Comparison of ENCODE assay signal across 18 cellular contexts in genomic region chr17:73491648-73492047, GRCh38.
DNase-seq lines count a peak whose midpoint lies in the region; ATAC-seq and TF ChIP-seq lines count a peak whose summit lies in the region.
"Had no signal": no experiment of that assay in that cellular context is flagged by ENCODE, and none has a peak within 500 bp of the region (broad histone marks: within the 10 kb centered on the region; RNA-seq: fewer than 3 reads in every experiment).

No MANE protein-coding gene starts in this region.

- TF ChIP-seq POLR2A in spleen (IDR thresholded peaks at IDR 0.05) = no peak

- TF ChIP-seq EP300 in SK-N-SH (IDR thresholded peaks at IDR 0.05; ENCODE audit: borderline replicate concordance in 1 of 2, low read depth in 1 of 2, low read length in 1 of 2) = no peak

- no peaks in the 10 kb centered on the region for H3F3A ChIP-seq in SK-N-SH (replicated peaks; ENCODE audit: insufficient read depth)

- H3K9me3 Mint-ChIP-seq in endodermal cell = peaks cover 1% of the 10 kb centered on the region
- no peaks in the 10 kb centered on the region for H3K9me3 Mint-ChIP-seq in nephron
- H3K9me3 Mint-ChIP-seq: CD4-positive, alpha-beta memory T cell; IgD-negative memory B cell had no signal

- H3K27ac ChIP-seq in SK-N-SH (ENCODE audit: low read depth in 2 of 2, low read length in 1 of 2) (peak overlapping the region in 1 of 2 experiments; percentile 92; a peak in 2 of 4 replicates), endodermal cell (ENCODE audit: low read depth, low read length) (no peak overlapping the region), spleen (no peak overlapping the region)
- H3K27ac ChIP-seq: 22Rv1, A549, GM23248 had no signal

- H3K36me3 Mint-ChIP-seq in endodermal cell (ENCODE audit: low read depth) (peaks cover 1% of the 10 kb centered on the region), nephron (ENCODE audit: low read depth) (no peaks in the 10 kb centered on the region)
- H3K36me3 Mint-ChIP-seq: CD14-positive monocyte; CD4-positive, alpha-beta memory T cell had no signal

- no peaks in the 10 kb centered on the region for H4K20me1 ChIP-seq in SK-N-SH (ENCODE audit: insufficient read depth)

- no peaks in the 10 kb centered on the region for H3K79me2 ChIP-seq in SK-N-SH (ENCODE audit: insufficient read depth)

- H3K9me3 ChIP-seq in SK-N-SH (no peaks in the 10 kb centered on the region), endodermal cell (ENCODE audit: control insufficient read depth, low read length) (no peaks in the 10 kb centered on the region), spleen (no peaks in the 10 kb centered on the region)
- H3K9me3 ChIP-seq: A549 had no signal

- H3K9me2 ChIP-seq in SK-N-SH = no peaks in the 10 kb centered on the region

- POLR2A ChIA-PET in SK-N-SH (lab: Yijun Ruan, JAX) = interaction anchor here (0.6 to 2.8 kb wide), 2 partner anchors 17 to 109 kb away, joined by 3 to 8 read pairs; no protein-coding TSS in a partner anchor

- H3K4me3 Mint-ChIP-seq in endodermal cell (no peak overlapping the region), nephron (no peak overlapping the region)
- H3K4me3 Mint-ChIP-seq: CD14-positive monocyte; CD4-positive, alpha-beta memory T cell; IgD-negative memory B cell had no signal

- no peak overlapping the region for H3K4me2 ChIP-seq in SK-N-SH
- H3K4me2 ChIP-seq: A549 had no signal

- H3K4me1 ChIP-seq in SK-N-SH (ENCODE audit: control insufficient read depth in 1 of 2, insufficient read depth in 2 of 2, low read depth in 1 of 2, low read length in 1 of 2) = peaks cover 0 to 57% of the 10 kb centered on the region in 2 experiments; a peak in 2 of 4 replicates
- peaks cover 5% of the 10 kb centered on the region for H3K4me1 ChIP-seq in endodermal cell (ENCODE audit: control insufficient read depth, insufficient read depth, low read length)
- peaks cover 0 to 8% (median 0%) of the 10 kb centered on the region in 6 donors for H3K4me1 ChIP-seq in spleen
- H3K4me1 ChIP-seq: A549 had no signal

- TF ChIP-seq CTCF in SK-N-SH (IDR thresholded peaks at IDR 0.05) = no peak
- no peak for TF ChIP-seq CTCF in endodermal cell (conservative IDR thresholded peaks at IDR 0.05)
- no peak for TF ChIP-seq CTCF in nephron (IDR thresholded peaks at IDR 0.05; ENCODE audit: unreplicated experiment in 3 of 3)
- no peak for TF ChIP-seq CTCF in spleen (IDR thresholded peaks at IDR 0.05 in 8 of 11, conservative IDR thresholded peaks at IDR 0.05 in 3 of 11)

- CTCF ChIA-PET in SK-N-SH (lab: Yijun Ruan, JAX) = interaction anchor here (0.8 to 7.3 kb wide), 11 partner anchors 8 to 708 kb away, joined by 3 to 46 read pairs (median 4); no protein-coding TSS in a partner anchor

- H3K27me3 ChIP-seq in SK-N-SH (ENCODE audit: insufficient read depth) (no peaks in the 10 kb centered on the region), endodermal cell (ENCODE audit: control insufficient read depth, insufficient read depth, low read length, poor library complexity, severe bottlenecking) (no peaks in the 10 kb centered on the region), spleen (replicated peaks in 1 of 7) (no peaks in the 10 kb centered on the region)

- intact Hi-C loops in spleen (cut with DNase I; ENCODE audit: low total_unique reads) = no loop called here

- H3K4me1 Mint-ChIP-seq in endodermal cell = peaks cover 38% of the 10 kb centered on the region
- peaks cover 34% of the 10 kb centered on the region for H3K4me1 Mint-ChIP-seq in nephron
- H3K4me1 Mint-ChIP-seq: CD14-positive monocyte had no signal

- TF ChIP-seq RAD21 in SK-N-SH (IDR thresholded peaks at IDR 0.05; ENCODE audit: low read length) = no peak

- H3K27me3 Mint-ChIP-seq in endodermal cell (ENCODE audit: insufficient read depth) (no peaks in the 10 kb centered on the region), nephron (ENCODE audit: low read depth) (peaks cover 9% of the 10 kb centered on the region)
- H3K27me3 Mint-ChIP-seq: IgD-negative memory B cell had no signal

- WGBS in SK-N-SH (ENCODE audit: low lambda C conversion rate) = 59% methylated on average over 9 of the region's 9 CpGs
- WGBS in endodermal cell (ENCODE audit: insufficient coverage in 1 of 2, insufficient read length in 1 of 2), 2 experiments = 93 to 96% methylated on average over 4 to 9 of the region's 9 CpGs
- WGBS in spleen, 5 donors = 91 to 97% (median 94%) methylated on average over 9 of the region's 9 CpGs

- H3K4me3 ChIP-seq in SK-N-SH (ENCODE audit: low read depth in 2 of 2, low read length in 1 of 2) (no peak overlapping the region), endodermal cell (ENCODE audit: low read length) (no peak overlapping the region), spleen (no peak overlapping the region)
- H3K4me3 ChIP-seq: A549, GM12878, GM23248 had no signal

- DNase-seq in SK-N-SH (peak; percentile 21), endodermal cell (no peak), spleen (peak; percentile 32), GF-D8 (lab: John Stamatoyannopoulos, UW) (no peak)
- DNase-seq in activated CD8-positive, alpha-beta memory T cell treated with anti-CD3 and anti-CD28 coated beads for 24 hours = no peak
- DNase-seq: AML-193; CD4-positive, alpha-beta memory T cell; DMS79 treated with DMSO at 0.1 percent for 48 hours; GM23248; HCEC 1CT had no signal

- H3K9ac ChIP-seq in SK-N-SH = no peak overlapping the region
- H3K9ac ChIP-seq in endodermal cell (ENCODE audit: extremely low read depth, low read length, poor library complexity, severe bottlenecking) = no peak overlapping the region
- H3K9ac ChIP-seq: GM23248 had no signal

- H3K27ac Mint-ChIP-seq in endodermal cell (peak overlapping the region; percentile 64), nephron (peak overlapping the region in 2 of 3 experiments; percentile 60 to 63)
- H3K27ac Mint-ChIP-seq: IgD-negative memory B cell had no signal

- H2AFZ ChIP-seq in SK-N-SH (ENCODE audit: low read depth) = no peak overlapping the region
- H2AFZ ChIP-seq: GM23248 had no signal

- H3K36me3 ChIP-seq in SK-N-SH (replicated peaks in 1 of 2; ENCODE audit: control insufficient read depth in 1 of 2, insufficient read depth in 2 of 2, low read length in 1 of 2) = no peaks in the 10 kb centered on the region
- no peaks in the 10 kb centered on the region for H3K36me3 ChIP-seq in endodermal cell (ENCODE audit: control insufficient read depth, insufficient read depth, low read length)
- H3K36me3 ChIP-seq in spleen = no peaks in the 10 kb centered on the region

- ATAC-seq in SK-N-SH treated with all-trans-retinoic acid at 6 μM for 48 hours (no peak), GM18858 (IDR thresholded peaks at IDR 0.05; ENCODE audit: unreplicated experiment) (no peak)
- ATAC-seq: GM12878 had no signal

TF ChIP-seq in SK-N-SH, 30 proteins besides CTCF, POLR2A, EP300 and RAD21 (continues in another document):
- TF ChIP-seq NFIC (IDR thresholded peaks at IDR 0.05; ENCODE audit: borderline replicate concordance) = no peak
- TF ChIP-seq GABPA (IDR thresholded peaks at IDR 0.05; ENCODE audit: low read depth) = no peak
- no peak for TF ChIP-seq EZH2phosphoT487 (IDR thresholded peaks at IDR 0.05; ENCODE audit: borderline replicate concordance, low read depth)
- TF ChIP-seq FOXM1 (IDR thresholded peaks at IDR 0.05; ENCODE audit: low read depth) = no peak
- TF ChIP-seq FOXJ3 (CRISPR knock-in tag; IDR thresholded peaks at IDR 0.05) = no peak
- TF ChIP-seq USF2 (IDR thresholded peaks at IDR 0.05; ENCODE audit: borderline replicate concordance, low read depth, low read length) = no peak

TF ChIP-seq in SK-N-SH treated with all-trans-retinoic acid at 6 μM for 48 hours, 23 proteins besides CTCF, POLR2A, EP300 and RAD21 (continues in another document):
- no peak for TF ChIP-seq RARB (CRISPR knock-in tag; IDR thresholded peaks at IDR 0.05)
- TF ChIP-seq ZNF8 (CRISPR knock-in tag; IDR thresholded peaks at IDR 0.05) = no peak
- TF ChIP-seq ZFP30 (CRISPR knock-in tag; IDR thresholded peaks at IDR 0.05) = no peak
- no peak for TF ChIP-seq SNAI2 (CRISPR knock-in tag; IDR thresholded peaks at IDR 0.05)
- no peak for TF ChIP-seq ZC3H10 (CRISPR knock-in tag; IDR thresholded peaks at IDR 0.05)
- no peak for TF ChIP-seq ZFP3 (CRISPR knock-in tag; IDR thresholded peaks at IDR 0.05)
- TF ChIP-seq BACH2 (CRISPR knock-in tag; IDR thresholded peaks at IDR 0.05; ENCODE audit: borderline replicate concordance) = no peak
- no peak for TF ChIP-seq ISL1 (CRISPR knock-in tag; IDR thresholded peaks at IDR 0.05)
- no peak for TF ChIP-seq PATZ1 (CRISPR knock-in tag; IDR thresholded peaks at IDR 0.05; ENCODE audit: borderline replicate concordance)
- no peak for TF ChIP-seq PPARA (CRISPR knock-in tag; IDR thresholded peaks at IDR 0.05; ENCODE audit: borderline replicate concordance)
- TF ChIP-seq TCF4 (CRISPR knock-in tag; IDR thresholded peaks at IDR 0.05; ENCODE audit: borderline replicate concordance) = no peak
- TF ChIP-seq ZNF565 (CRISPR knock-in tag; conservative IDR thresholded peaks at IDR 0.05; ENCODE audit: low read depth) = no peak
- TF ChIP-seq GLIS3 (CRISPR knock-in tag; IDR thresholded peaks at IDR 0.05) = no peak
- no peak for TF ChIP-seq CSDC2 (CRISPR knock-in tag; IDR thresholded peaks at IDR 0.05)
- no peak for TF ChIP-seq ARNTL (CRISPR knock-in tag; IDR thresholded peaks at IDR 0.05; ENCODE audit: borderline replicate concordance, low read depth)

Comparison
In these comparisons a context has a peak if more than half of its experiments do, and no peak if none do; other contexts are left out.
1. DNase-seq: peak in SK-N-SH (single experiment) and spleen (single experiment); none in endodermal cell (single experiment), GF-D8 (single experiment) and activated CD8-positive, alpha-beta memory T cell treated with anti-CD3 and anti-CD28 coated beads for 24 hours (single experiment).